Comparison of ENCODE assay signal across 9 cellular contexts in the genomic region with DNA sequence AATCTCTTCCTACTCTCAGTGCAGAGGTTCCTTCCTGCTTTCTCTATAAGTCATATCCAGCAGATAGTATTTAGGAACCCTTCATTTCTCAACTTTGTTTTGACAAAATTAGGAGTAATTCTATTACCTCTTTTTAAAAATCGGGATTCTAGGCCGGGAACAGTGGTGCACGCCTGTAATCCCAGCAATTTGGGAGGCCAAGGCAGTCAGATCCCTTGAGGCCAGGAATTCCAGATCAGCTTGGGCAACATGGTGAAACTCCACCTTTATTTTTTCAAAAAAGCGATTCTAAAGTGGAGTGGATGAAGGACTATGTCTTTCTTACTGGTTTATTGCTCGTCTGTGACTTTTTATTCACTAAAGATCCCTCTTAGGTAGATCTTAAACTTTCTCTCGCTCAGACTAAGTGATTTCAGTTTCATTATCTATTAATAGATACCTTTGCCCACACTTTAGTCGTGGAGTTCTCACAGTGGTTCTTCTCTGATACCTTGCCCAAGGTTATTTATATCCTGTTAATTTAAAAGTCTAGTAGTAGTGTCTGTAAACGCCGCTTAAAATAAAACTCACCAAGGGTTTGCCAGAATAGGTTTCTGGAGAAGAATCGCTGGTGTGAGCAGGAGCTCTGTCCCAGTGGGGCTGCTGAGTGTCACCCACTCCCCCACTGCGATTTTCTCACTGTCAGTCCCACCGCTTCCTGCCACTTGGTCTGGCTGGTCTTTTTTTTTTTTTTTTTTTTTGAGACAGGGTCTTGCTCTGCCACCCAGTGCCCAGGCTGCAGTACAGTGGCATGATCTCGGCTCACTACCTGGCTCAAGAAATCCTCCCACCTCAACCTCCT. TPM values are rescaled to one million over a fixed set of nuclear protein-coding genes. Genes with fewer than 3 reads are reported as not detected.
DNase-seq lines count a peak whose midpoint lies in the region; ATAC-seq and FAIRE-seq lines count a peak whose summit lies in the region.
"Had no signal": no experiment of that assay in that cellular context is flagged by ENCODE, and none has a peak within 500 bp of the region (broad histone marks: within the 10 kb centered on the region; RNA-seq: fewer than 3 reads in every experiment).

No MANE protein-coding gene starts in this region.

- FAIRE-seq in urothelium cell line (lab: Jason Lieb, UNC): no peak
- FAIRE-seq: A204.1 had no signal

- H3K27ac ChIP-seq in substantia nigra (ENCODE audit: low read depth, low read length, poor library complexity, severe bottlenecking): no peak overlapping the region

- peak; percentile 33 for DNase-seq in NK-92 treated with Interleukin-12 subunit alpha and Interleukin-12 subunit beta, amount 100 ng/mL, for 24 hours (lab: John Stamatoyannopoulos, UW)
- DNase-seq in NK-92 (lab: John Stamatoyannopoulos, UW; ENCODE audit: unreplicated experiment): no peak
- DNase-seq in activated gamma-delta T cell treated with anti-CD3 and anti-CD28 coated beads, Interleukin-2, amount 50 U/mL, for 16 hours (ENCODE audit: low read depth): peak; percentile 15
- peak; percentile 22 to 32 for DNase-seq in stimulated activated CD4-positive, alpha-beta T cell treated with anti-CD3 and anti-CD28 coated beads, Interleukin-2, amount 100 ng/mL, for 24 hours
- no peak for DNase-seq in substantia nigra (lab: John Stamatoyannopoulos, UW)
- no peak for DNase-seq in sciatic nerve (ENCODE audit: low spot score)
- DNase-seq in urothelium cell line (ENCODE audit: low spot score): no peak

- ATAC-seq in HG03354 (IDR thresholded peaks at IDR 0.05; ENCODE audit: poor library complexity, severe bottlenecking, unreplicated experiment): peak; percentile 83
- no peak for ATAC-seq in sciatic nerve

- intact Hi-C loops in sciatic nerve (cut with DNase I): no loop called here

RNA-seq across cellular contexts. Expression of a gene that starts 27.0 kb away (rescaled TPM):
- 15.2 TPM for total RNA-seq in sciatic nerve

Comparison
In these comparisons a context has a peak if more than half of its experiments do, and no peak if none do; other contexts are left out.
1. DNase-seq: peak in NK-92 treated with Interleukin-12 subunit alpha and Interleukin-12 subunit beta, amount 100 ng/mL, for 24 hours (single experiment), activated gamma-delta T cell treated with anti-CD3 and anti-CD28 coated beads, Interleukin-2, amount 50 U/mL, for 16 hours (single experiment) and stimulated activated CD4-positive, alpha-beta T cell treated with anti-CD3 and anti-CD28 coated beads, Interleukin-2, amount 100 ng/mL, for 24 hours (2 of 2); none in NK-92 (single experiment), substantia nigra (0 of 49), sciatic nerve (single experiment) and urothelium cell line (single experiment).